31 cellular contexts compared by ENCODE assay signal in the genomic region with DNA sequence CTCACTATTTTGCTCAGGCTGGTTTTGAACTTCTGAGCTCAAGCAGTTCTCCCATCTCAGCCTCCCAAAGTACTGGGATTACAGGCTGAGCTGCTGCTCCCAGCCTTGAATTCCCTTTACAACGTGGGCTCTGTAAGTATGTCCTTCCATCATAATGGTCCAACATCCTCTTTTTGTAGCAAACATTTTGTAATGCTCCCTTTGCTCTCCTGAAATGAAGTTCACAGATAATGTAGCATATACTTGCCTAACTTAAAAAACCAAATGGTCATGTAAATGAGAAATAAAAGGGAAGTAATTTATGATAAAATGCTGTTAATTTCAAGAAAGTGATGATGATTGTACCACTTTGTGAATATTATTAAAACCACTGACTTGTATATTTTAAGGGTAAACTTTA.
"Had no signal": no experiment of that assay in that cellular context is flagged by ENCODE, and none has a peak within 500 bp of the region (broad histone marks: within the 10 kb centered on the region; RNA-seq: fewer than 3 reads in every experiment).

No MANE protein-coding gene starts in this region.

- ATAC-seq: activated CD4-positive, alpha-beta T cell treated with anti-CD3 and anti-CD28 coated beads for 36 hours; activated CD4-positive, CD25-positive, alpha-beta regulatory T cell treated with anti-CD3 and anti-CD28 coated beads, Interleukin-2, amount 50 U/mL, for 24 hours; Right ventricle myocardium inferior; SK-N-SH treated with all-trans-retinoic acid at 6 μM for 48 hours; WTC11 had no signal

- H3K9me3 ChIP-seq: MG63 had no signal

- H3K27ac Mint-ChIP-seq: activated CD4-positive, alpha-beta T cell treated with anti-CD3 and anti-CD28 coated beads for 36 hours; activated CD4-positive, alpha-beta T cell treated with anti-CD3 and anti-CD28 coated beads, Interleukin-2, amount 10 ng/mL, durations not matched to agents 7 days and 5 days; activated naive CD8-positive, alpha-beta T cell treated with anti-CD3 and anti-CD28 coated beads for 36 hours; T-helper 2 cell treated with Interferon-gamma antibody and Interleukin-4, amounts not matched to agents 5 μg/mL and 100 μg/mL, for 36 hours; WTC11 had no signal

- H3K36me3 ChIP-seq: brain microvascular endothelial cell, MG63 had no signal

- H3K27me3 Mint-ChIP-seq: activated CD4-positive, alpha-beta T cell treated with anti-CD3 and anti-CD28 coated beads for 36 hours; activated naive CD8-positive, alpha-beta T cell treated with anti-CD3 and anti-CD28 coated beads for 36 hours had no signal

- H3K4me3 Mint-ChIP-seq: activated CD4-positive, alpha-beta T cell treated with anti-CD3 and anti-CD28 coated beads for 36 hours; activated CD4-positive, alpha-beta T cell treated with anti-CD3 and anti-CD28 coated beads, Interleukin-2, amount 10 ng/mL, durations not matched to agents 7 days and 5 days; activated naive CD8-positive, alpha-beta T cell treated with anti-CD3 and anti-CD28 coated beads for 36 hours; IgD-negative memory B cell; T-helper 2 cell treated with Interferon-gamma antibody and Interleukin-4, amounts not matched to agents 5 μg/mL and 100 μg/mL, for 36 hours; WTC11 had no signal

- H3K4me3 ChIP-seq: MG63, PC-9 had no signal

- H2AFZ ChIP-seq: PC-9 had no signal

- H3K27me3 ChIP-seq: brain microvascular endothelial cell, MG63 had no signal

- H3K9me3 Mint-ChIP-seq: activated CD4-positive, alpha-beta T cell treated with anti-CD3 and anti-CD28 coated beads, Interleukin-2, amount 10 ng/mL, durations not matched to agents 7 days and 5 days; activated naive CD8-positive, alpha-beta T cell treated with anti-CD3 and anti-CD28 coated beads for 36 hours; IgD-negative memory B cell; T-helper 2 cell treated with Interferon-gamma antibody and Interleukin-4, amounts not matched to agents 5 μg/mL and 100 μg/mL, for 36 hours; WTC11 had no signal

- DNase-seq: activated CD4-positive, alpha-beta T cell treated with anti-CD3 and anti-CD28 coated beads for 36 hours; activated CD4-positive, alpha-beta T cell treated with anti-CD3 and anti-CD28 coated beads, Interleukin-2, amount 10 ng/mL, durations not matched to agents 7 days and 5 days; activated CD4-positive, alpha-beta T cell treated with anti-CD3 and anti-CD28 coated beads, Interleukin-2, amount 50 U/mL, for 48 hours; activated CD8-positive, alpha-beta memory T cell treated with anti-CD3 and anti-CD28 coated beads, Interleukin-2, amount 50 U/mL, for 4 hours; activated effector memory CD4-positive, alpha-beta T cell treated with anti-CD3 and anti-CD28 coated beads, Interleukin-2, amount 50 U/mL, for 16 hours; activated naive CD4-positive, alpha-beta T cell; activated naive CD4-positive, alpha-beta T cell treated with anti-CD3 and anti-CD28 coated beads, Interleukin-2, amount 50 U/mL, for 16 hours; activated naive CD8-positive, alpha-beta T cell treated with anti-CD3 and anti-CD28 coated beads for 36 hours; activated T-cell treated with anti-CD3 and anti-CD28 coated beads, Interleukin-2, amount 50 U/mL, for 48 hours; amniotic stem cell; aorta; brain microvascular endothelial cell; central memory CD4-positive, alpha-beta T cell; Kasumi-1; KBM-7; MG63; NCI-H1105; NCI-H1417 treated with DMSO at 0.1 percent for 48 hours; NCI-H187 treated with DMSO at 0.1 percent for 48 hours; NCI-H2081 treated with DMSO at 0.1 percent for 48 hours; NCI-H345; NCI-H524 treated with DMSO at 0.1 percent for 48 hours; PC-9; SIG-M5 had no signal

- H3K36me3 Mint-ChIP-seq: activated naive CD8-positive, alpha-beta T cell treated with anti-CD3 and anti-CD28 coated beads for 36 hours; IgD-negative memory B cell; WTC11 had no signal

- H3K4me2 ChIP-seq: PC-9 had no signal

- H3K27ac ChIP-seq: brain microvascular endothelial cell, RWPE1 had no signal
